8 cellular contexts compared by ENCODE assay signal in genomic region chr1:20440785-20441200, GRCh38. TPM values are rescaled to one million over a fixed set of nuclear protein-coding genes. Genes with fewer than 3 reads are reported as not detected.
DNase-seq lines count a peak whose midpoint lies in the region; ATAC-seq and TF ChIP-seq lines count a peak whose summit lies in the region.

No MANE protein-coding gene starts in this region.

- no peak overlapping the region for H3K4me3 Mint-ChIP-seq in activated CD8-positive, alpha-beta T cell treated with anti-CD3 and anti-CD28 coated beads for 36 hours
- no peak overlapping the region for H3K4me3 Mint-ChIP-seq in naive thymus-derived CD8-positive, alpha-beta T cell
- no peak overlapping the region for H3K4me3 Mint-ChIP-seq in progenitor cell of endocrine pancreas (ENCODE audit: low read depth)

- intact Hi-C loops in activated CD8-positive, alpha-beta T cell treated with anti-CD3 and anti-CD28 coated beads for 36 hours (cut with micrococcal nuclease) = no loop called here

- CTCF ChIA-PET in activated CD8-positive, alpha-beta T cell treated with anti-CD3 and anti-CD28 coated beads for 36 hours (lab: Charles Lee) = interaction anchor here (1.0 to 2.2 kb wide), 3 partner anchors 10 to 227 kb away, joined by 3 to 8 read pairs (median 4); no protein-coding TSS in a partner anchor

- no peaks in the 10 kb centered on the region for H3K36me3 Mint-ChIP-seq in activated CD8-positive, alpha-beta T cell treated with anti-CD3 and anti-CD28 coated beads for 36 hours (ENCODE audit: low read depth)
- H3K36me3 Mint-ChIP-seq in naive thymus-derived CD8-positive, alpha-beta T cell = no peaks in the 10 kb centered on the region
- H3K36me3 Mint-ChIP-seq in progenitor cell of endocrine pancreas (ENCODE audit: insufficient read depth) = no peaks in the 10 kb centered on the region

- H3K27me3 Mint-ChIP-seq in activated CD8-positive, alpha-beta T cell treated with anti-CD3 and anti-CD28 coated beads for 36 hours = peaks cover 11% of the 10 kb centered on the region
- peaks cover 0 to 17% (median 12%) of the 10 kb centered on the region in 5 donors for H3K27me3 Mint-ChIP-seq in naive thymus-derived CD8-positive, alpha-beta T cell
- H3K27me3 Mint-ChIP-seq in progenitor cell of endocrine pancreas = peaks cover 8% of the 10 kb centered on the region

- H3K4me1 Mint-ChIP-seq in activated CD8-positive, alpha-beta T cell treated with anti-CD3 and anti-CD28 coated beads for 36 hours (ENCODE audit: low read depth) = no peaks in the 10 kb centered on the region
- H3K4me1 Mint-ChIP-seq in naive thymus-derived CD8-positive, alpha-beta T cell = no peaks in the 10 kb centered on the region
- H3K4me1 Mint-ChIP-seq in progenitor cell of endocrine pancreas (ENCODE audit: low read depth) = peaks cover 1% of the 10 kb centered on the region

- H3K9me3 Mint-ChIP-seq in activated CD8-positive, alpha-beta T cell treated with anti-CD3 and anti-CD28 coated beads for 36 hours = no peaks in the 10 kb centered on the region
- no peaks in the 10 kb centered on the region for H3K9me3 Mint-ChIP-seq in naive thymus-derived CD8-positive, alpha-beta T cell
- H3K9me3 Mint-ChIP-seq in progenitor cell of endocrine pancreas (ENCODE audit: low read depth) = no peaks in the 10 kb centered on the region

- DNase-seq in ELR (ENCODE audit: low read depth) = peak; percentile 61
- peak; percentile 29 for DNase-seq in NCI-H1105 (lab: John Stamatoyannopoulos, UW)
- peak; percentile 71 for DNase-seq in activated CD8-positive, alpha-beta T cell treated with anti-CD3 and anti-CD28 coated beads for 36 hours
- peak; percentile 47 to 66 for DNase-seq in erythroblast (lab: John Stamatoyannopoulos, UW)
- DNase-seq in naive thymus-derived CD8-positive, alpha-beta T cell = peak in 7 of 10 donors; percentile 18 to 69 (median 30)
- no peak for DNase-seq in cortex of kidney (lab: John Stamatoyannopoulos, UW)
- no peak for DNase-seq in progenitor cell of endocrine pancreas (ENCODE audit: low spot score, unreplicated experiment)

- no peak overlapping the region for H3K27ac Mint-ChIP-seq in activated CD8-positive, alpha-beta T cell treated with anti-CD3 and anti-CD28 coated beads for 36 hours
- no peak overlapping the region for H3K27ac Mint-ChIP-seq in naive thymus-derived CD8-positive, alpha-beta T cell
- no peak overlapping the region for H3K27ac Mint-ChIP-seq in progenitor cell of endocrine pancreas

- TF ChIP-seq POLR2A in erythroblast (IDR thresholded peaks at IDR 0.05; ENCODE audit: low read length) = no peak

- POLR2A ChIA-PET in activated CD8-positive, alpha-beta T cell treated with anti-CD3 and anti-CD28 coated beads for 36 hours (lab: Charles Lee) = interaction anchor here (0.7 kb wide), 1 partner anchor 1468 kb away, joined by 3 read pairs; no protein-coding TSS in a partner anchor
- POLR2A ChIA-PET in naive thymus-derived CD8-positive, alpha-beta T cell (lab: Charles Lee) = interaction anchor here (0.5 kb wide), 1 partner anchor 209 kb away, joined by 5 read pairs; no protein-coding TSS in a partner anchor

- no peak for TF ChIP-seq CTCF in activated CD8-positive, alpha-beta T cell treated with anti-CD3 and anti-CD28 coated beads for 36 hours (IDR thresholded peaks at IDR 0.05)
- no peak for TF ChIP-seq CTCF in progenitor cell of endocrine pancreas (IDR thresholded peaks at IDR 0.05; ENCODE audit: unreplicated experiment)

- peak; percentile 93 for ATAC-seq in activated CD8-positive, alpha-beta T cell treated with anti-CD3 and anti-CD28 coated beads for 36 hours
- peak; percentile 67 to 79 for ATAC-seq in naive thymus-derived CD8-positive, alpha-beta T cell
- no peak for ATAC-seq in HG03196 (IDR thresholded peaks at IDR 0.05; ENCODE audit: unreplicated experiment)

RNA-seq across cellular contexts. Expression of gene CAMK2N1, which starts 45.2 kb away (rescaled TPM):
- total RNA-seq in activated CD8-positive, alpha-beta T cell treated with anti-CD3 and anti-CD28 coated beads for 36 hours = under 1 TPM; 0.67 to 0.86 TPM
- total RNA-seq in naive thymus-derived CD8-positive, alpha-beta T cell = 1 to 10 TPM; 5.0 to 5.6 TPM
- polyA plus RNA-seq in naive thymus-derived CD8-positive, alpha-beta T cell = under 1 TPM; 0.23 to 0.34 (median 0.25) TPM
- total RNA-seq in progenitor cell of endocrine pancreas = 67.2 and 69.2 TPM in 2 replicates

Comparison
In these comparisons a context has a peak if more than half of its experiments do, and no peak if none do; other contexts are left out.
1. DNase-seq: peak in ELR (single experiment), NCI-H1105 (single experiment), activated CD8-positive, alpha-beta T cell treated with anti-CD3 and anti-CD28 coated beads for 36 hours (single experiment), erythroblast (2 of 2) and naive thymus-derived CD8-positive, alpha-beta T cell (7 of 10); none in cortex of kidney (single experiment) and progenitor cell of endocrine pancreas (single experiment).
2. RNA of gene CAMK2N1, which starts 45.2 kb away (total RNA-seq): 67.2 to 69.2 TPM in progenitor cell of endocrine pancreas; 5.0 to 5.6 TPM in naive thymus-derived CD8-positive, alpha-beta T cell and 0.67 to 0.86 TPM in activated CD8-positive, alpha-beta T cell treated with anti-CD3 and anti-CD28 coated beads for 36 hours; every median in the first group is over 10 times any median in the second.